Comparison of ENCODE assay signal across 2 cellular contexts in genomic region chr11:118259138-118259537, GRCh38.
TF ChIP-seq lines count a peak whose summit lies in the region.

No MANE protein-coding gene starts in this region.

TF ChIP-seq in HEK293, 187 proteins besides CTCF, POLR2A, EP300 and RAD21:
- TF ChIP-seq ZNF639 (tag by site-specific recombination; IDR thresholded peaks at IDR 0.05) (no peak), KLF8 (tag by site-specific recombination; IDR thresholded peaks at IDR 0.05) (no peak), ZNF398 (tag by site-specific recombination; IDR thresholded peaks at IDR 0.05) (no peak), ZNF561 (tag by site-specific recombination; IDR thresholded peaks at IDR 0.05; ENCODE audit: borderline replicate concordance) (no peak), HIC1 (tag by site-specific recombination; IDR thresholded peaks at IDR 0.05) (no peak), ZNF555 (tag by site-specific recombination; conservative IDR thresholded peaks at IDR 0.05) (no peak), ZNF146 (tag by site-specific recombination; IDR thresholded peaks at IDR 0.05) (peak; percentile 90)

TF ChIP-seq in K562, 482 proteins besides CTCF, POLR2A, EP300 and RAD21:
- TF ChIP-seq ILF3 (IDR thresholded peaks at IDR 0.05; ENCODE audit: borderline replicate concordance) (no peak), RBM25 (IDR thresholded peaks at IDR 0.05; ENCODE audit: low read depth, low read length, severe bottlenecking) (peak; percentile 47), HDAC2 (IDR thresholded peaks at IDR 0.05) (no peak), ZNF146 (CRISPR knock-in tag; IDR thresholded peaks at IDR 0.05; ENCODE audit: unreplicated experiment) (peak; percentile 75), ELK1 (CRISPR knock-in tag; IDR thresholded peaks at IDR 0.05) (no peak)
